15 cellular contexts compared by ENCODE assay signal in the genomic region with DNA sequence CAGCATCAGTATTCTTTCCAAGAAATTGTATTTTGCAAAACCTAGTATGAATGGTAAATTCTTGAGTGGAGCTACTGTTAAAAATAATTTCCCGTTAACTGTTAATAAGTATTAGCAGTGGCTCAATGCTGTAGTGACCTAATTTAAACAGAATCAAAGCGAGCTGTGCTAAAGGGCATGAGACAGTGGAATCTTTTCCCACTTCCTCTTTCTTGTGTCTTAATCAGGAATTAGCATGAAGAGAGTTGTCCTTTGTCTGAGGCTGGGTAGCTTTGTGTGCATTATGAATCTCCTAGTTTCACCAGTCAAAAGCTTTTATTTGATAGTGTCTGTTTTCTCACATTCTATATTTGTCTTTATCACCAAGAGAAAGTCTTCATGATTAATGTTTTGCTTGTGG.
DNase-seq lines count a peak whose midpoint lies in the region; ATAC-seq, FAIRE-seq and TF ChIP-seq lines count a peak whose summit lies in the region.
"Had no signal": no experiment of that assay in that cellular context is flagged by ENCODE, and none has a peak within 500 bp of the region (broad histone marks: within the 10 kb centered on the region; RNA-seq: fewer than 3 reads in every experiment).

No MANE protein-coding gene starts in this region.

- TF ChIP-seq POLR2A in K562 (conservative IDR thresholded peaks at IDR 0.05) (no peak), uterus (IDR thresholded peaks at IDR 0.05) (no peak)

- H3K27me3 ChIP-seq in K562 (ENCODE audit: control insufficient read depth in 2 of 2, insufficient read depth in 2 of 2, low read length in 2 of 2) (no peaks in the 10 kb centered on the region), neuron (ENCODE audit: insufficient read depth, low read length) (no peaks in the 10 kb centered on the region), uterus (no peaks in the 10 kb centered on the region)
- H3K27me3 ChIP-seq: BE2C, SJCRH30 had no signal

- no peak for TF ChIP-seq CTCF in K562 (IDR thresholded peaks at IDR 0.05 in 2 of 3, conservative IDR thresholded peaks at IDR 0.05 in 1 of 3; ENCODE audit: insufficient read depth in 2 of 3, low read depth in 1 of 3, low read length in 3 of 3)
- TF ChIP-seq CTCF in uterus (IDR thresholded peaks at IDR 0.05) = no peak

- no peak for FAIRE-seq in K562 (lab: Jason Lieb, UNC)

- TF ChIP-seq EP300 in K562 (IDR thresholded peaks at IDR 0.05; ENCODE audit: low read length) = no peak

- intact Hi-C loops in K562 (cut with micrococcal nuclease) (no loop called here), uterus (cut with DNase I; ENCODE audit: low total_unique reads) (no loop called here)

- H3K36me3 ChIP-seq in K562 (ENCODE audit: control insufficient read depth, insufficient read depth, low read length) (no peaks in the 10 kb centered on the region), neuron (ENCODE audit: insufficient read depth, low read length) (no peaks in the 10 kb centered on the region), uterus (no peaks in the 10 kb centered on the region)
- H3K36me3 ChIP-seq: BE2C, SJCRH30 had no signal

- H3K4me3 ChIP-seq in K562 (no peak overlapping the region), neuron (ENCODE audit: low read length) (no peak overlapping the region), uterus (no peak overlapping the region)
- H3K4me3 ChIP-seq: GM23248, SJCRH30 had no signal

- H3K27ac ChIP-seq in K562 (ENCODE audit: extremely low read depth, low read depth, low read length) (no peak overlapping the region), uterus (no peak overlapping the region)
- H3K27ac ChIP-seq: GM23248, HL-60, SJCRH30 had no signal

- H4K20me1 ChIP-seq in K562 (replicated peaks; ENCODE audit: control insufficient read depth, insufficient read depth, low read length) = no peaks in the 10 kb centered on the region

- CTCF ChIA-PET in K562 (lab: Yijun Ruan, JAX; ENCODE audit: low intra/inter-chr PET ratio) = no interaction called here

- POLR2A ChIA-PET in K562 (lab: Yijun Ruan, JAX) = no interaction called here

- no peak overlapping the region for H3K4me2 ChIP-seq in K562 (ENCODE audit: insufficient read depth, low read length)

- no peaks in the 10 kb centered on the region for H3K9me1 ChIP-seq in K562 (ENCODE audit: control insufficient read depth, insufficient read depth, low read length)

- H2AFZ ChIP-seq in K562 (ENCODE audit: low read depth, low read length) (no peak overlapping the region), neuron (ENCODE audit: low read depth, low read length) (peak overlapping the region; percentile 5)
- H2AFZ ChIP-seq: GM23248 had no signal

- H3K9me3 ChIP-seq in K562 (replicated peaks; ENCODE audit: control insufficient read depth, insufficient read depth, low read depth, low read length) (no peaks in the 10 kb centered on the region; the same call in 1 of the 2 replicates), neuron (ENCODE audit: low read length) (no peaks in the 10 kb centered on the region), uterus (no peaks in the 10 kb centered on the region)
- H3K9me3 ChIP-seq: BE2C, SJCRH30 had no signal

- in situ Hi-C loops in K562 (cut with MboI) = no loop called here

- TF ChIP-seq RAD21 in K562 (CRISPR knock-in tag; conservative IDR thresholded peaks at IDR 0.05 in 1 of 2, IDR thresholded peaks at IDR 0.05 in 1 of 2) = no peak

- no peaks in the 10 kb centered on the region for H3K4me1 ChIP-seq in K562 (replicated peaks in 1 of 2; ENCODE audit: control insufficient read depth in 2 of 2, insufficient read depth in 2 of 2, low read length in 2 of 2)
- H3K4me1 ChIP-seq in neuron (ENCODE audit: insufficient read depth, low read length) = peaks cover 13% of the 10 kb centered on the region
- H3K4me1 ChIP-seq in uterus = no peaks in the 10 kb centered on the region

- no peak overlapping the region for H3K9ac ChIP-seq in K562 (ENCODE audit: insufficient read depth in 1 of 2, low read depth in 2 of 2, low read length in 2 of 2)
- H3K9ac ChIP-seq: GM23248 had no signal

- no peaks in the 10 kb centered on the region for H3K79me2 ChIP-seq in K562 (ENCODE audit: control insufficient read depth, insufficient read depth, low read length)

- DNase-seq in Kasumi-1 (lab: John Stamatoyannopoulos, UW) (peak; percentile 10 to 26), K562 (ENCODE audit: extremely low read depth in 1 of 4, low spot score in 3 of 4) (no peak), uterus (no peak)
- DNase-seq in stimulated activated CD4-positive, alpha-beta T cell treated with anti-CD3 and anti-CD28 coated beads, Interleukin-2, amount 100 ng/mL, for 48 hours = no peak
- DNase-seq: BE2C; CD8-positive, alpha-beta T cell; EL; GM23248; NCI-H187 treated with DMSO at 0.1 percent for 48 hours; NCI-H446; SJCRH30 had no signal

- WGBS in K562 (ENCODE audit: insufficient coverage, low coverage, missing lambda C conversion rate) = 45% methylated on average over 2 of the region's 2 CpGs

- peak; percentile 33 for ATAC-seq in GM18868 (IDR thresholded peaks at IDR 0.05; ENCODE audit: unreplicated experiment)
- no peak for ATAC-seq in K562
- no peak for ATAC-seq in GM19035 (IDR thresholded peaks at IDR 0.05; ENCODE audit: unreplicated experiment)
- ATAC-seq: CD8-positive, alpha-beta T cell had no signal

- no TSS peak for BruUV-seq in K562 (replicated peaks; lab: Mats Ljungman, UMichigan)

TF ChIP-seq in K562, 482 proteins besides CTCF, POLR2A, EP300 and RAD21:
- peak; percentile 92 for TF ChIP-seq SPI1 (IDR thresholded peaks at IDR 0.05; ENCODE audit: borderline replicate concordance, low read depth, low read length)
- TF ChIP-seq ZNF561 (CRISPR knock-in tag; conservative IDR thresholded peaks at IDR 0.05) = no peak
- TF ChIP-seq ZNF75A (CRISPR knock-in tag; IDR thresholded peaks at IDR 0.05) = 0 out of 2 replicates have a peak, but pooled peaks have one; percentile 60
TF ChIP-seq in K562: peak in this region for 2.

Comparison
In these comparisons a context has a peak if more than half of its experiments do, and no peak if none do; other contexts are left out.
1. DNase-seq: peak in Kasumi-1 (2 of 2); none in K562 (0 of 4), uterus (0 of 2) and stimulated activated CD4-positive, alpha-beta T cell treated with anti-CD3 and anti-CD28 coated beads, Interleukin-2, amount 100 ng/mL, for 48 hours (0 of 2).